Comparison of ENCODE assay signal across 1 cellular context in the genomic region with DNA sequence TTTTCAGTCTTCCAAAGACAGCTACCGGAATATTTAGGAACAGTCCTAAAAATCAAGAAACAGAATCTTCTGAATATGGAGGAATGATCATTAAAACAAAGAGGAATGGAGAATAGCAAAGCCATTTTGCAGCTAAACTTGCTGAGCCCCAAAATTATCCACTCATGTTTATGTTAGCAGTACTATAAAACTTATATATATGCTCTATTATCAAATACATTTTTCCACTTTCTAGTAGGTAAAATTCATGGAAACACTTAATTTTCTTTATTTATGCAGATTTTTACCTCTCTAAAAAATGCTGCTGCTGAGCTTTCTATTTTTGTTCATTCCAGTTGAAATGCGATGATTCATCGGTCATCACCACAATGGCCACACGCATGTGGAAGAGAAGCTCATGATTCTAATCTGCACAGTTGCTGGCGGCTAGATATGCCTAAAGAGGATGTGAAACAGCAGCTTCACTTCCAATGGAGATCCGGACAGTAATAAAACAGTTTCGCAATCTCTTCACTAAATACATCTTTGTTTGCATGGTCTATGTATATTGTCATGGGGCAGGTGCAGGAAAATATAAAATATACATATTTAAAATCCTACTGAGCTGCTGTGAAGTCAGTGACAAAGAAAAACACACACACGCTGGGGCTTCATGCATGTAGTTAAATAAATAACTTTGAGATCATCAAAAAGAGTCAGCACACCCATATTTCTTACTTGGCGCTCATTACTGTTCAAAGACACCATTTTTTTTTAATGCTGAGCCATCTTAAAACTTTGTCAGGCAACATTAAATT.
TF ChIP-seq lines count a peak whose summit lies in the region.

No MANE protein-coding gene starts in this region.

TF ChIP-seq in K562, 482 proteins besides CTCF, POLR2A, EP300 and RAD21 (continued from another document and continues in another):
- TF ChIP-seq, protein P1, sequence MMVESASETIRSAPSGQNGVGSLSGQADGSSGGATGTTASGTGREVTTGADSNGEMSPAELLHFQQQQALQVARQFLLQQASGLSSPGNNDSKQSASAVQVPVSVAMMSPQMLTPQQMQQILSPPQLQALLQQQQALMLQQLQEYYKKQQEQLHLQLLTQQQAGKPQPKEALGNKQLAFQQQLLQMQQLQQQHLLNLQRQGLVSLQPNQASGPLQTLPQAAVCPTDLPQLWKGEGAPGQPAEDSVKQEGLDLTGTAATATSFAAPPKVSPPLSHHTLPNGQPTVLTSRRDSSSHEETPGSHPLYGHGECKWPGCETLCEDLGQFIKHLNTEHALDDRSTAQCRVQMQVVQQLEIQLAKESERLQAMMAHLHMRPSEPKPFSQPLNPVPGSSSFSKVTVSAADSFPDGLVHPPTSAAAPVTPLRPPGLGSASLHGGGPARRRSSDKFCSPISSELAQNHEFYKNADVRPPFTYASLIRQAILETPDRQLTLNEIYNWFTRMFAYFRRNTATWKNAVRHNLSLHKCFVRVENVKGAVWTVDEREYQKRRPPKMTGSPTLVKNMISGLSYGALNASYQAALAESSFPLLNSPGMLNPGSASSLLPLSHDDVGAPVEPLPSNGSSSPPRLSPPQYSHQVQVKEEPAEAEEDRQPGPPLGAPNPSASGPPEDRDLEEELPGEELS (CRISPR knock-in tag; IDR thresholded peaks at IDR 0.05; ENCODE audit: borderline replicate concordance) = no peak
- TF ChIP-seq ZNF184 (CRISPR knock-in tag; IDR thresholded peaks at IDR 0.05) = no peak
- TF ChIP-seq, protein P2, sequence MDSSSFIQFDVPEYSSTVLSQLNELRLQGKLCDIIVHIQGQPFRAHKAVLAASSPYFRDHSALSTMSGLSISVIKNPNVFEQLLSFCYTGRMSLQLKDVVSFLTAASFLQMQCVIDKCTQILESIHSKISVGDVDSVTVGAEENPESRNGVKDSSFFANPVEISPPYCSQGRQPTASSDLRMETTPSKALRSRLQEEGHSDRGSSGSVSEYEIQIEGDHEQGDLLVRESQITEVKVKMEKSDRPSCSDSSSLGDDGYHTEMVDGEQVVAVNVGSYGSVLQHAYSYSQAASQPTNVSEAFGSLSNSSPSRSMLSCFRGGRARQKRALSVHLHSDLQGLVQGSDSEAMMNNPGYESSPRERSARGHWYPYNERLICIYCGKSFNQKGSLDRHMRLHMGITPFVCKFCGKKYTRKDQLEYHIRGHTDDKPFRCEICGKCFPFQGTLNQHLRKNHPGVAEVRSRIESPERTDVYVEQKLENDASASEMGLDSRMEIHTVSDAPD (CRISPR knock-in tag; IDR thresholded peaks at IDR 0.05) = no peak
- TF ChIP-seq KAT2B (IDR thresholded peaks at IDR 0.05; ENCODE audit: low read depth, low read length) = no peak
- 0 out of 2 replicates have a peak, but pooled peaks have one; percentile 17 for TF ChIP-seq HDAC8 (tag; IDR thresholded peaks at IDR 0.05)
- peak; percentile 85 for TF ChIP-seq CBFA2T2 (conservative IDR thresholded peaks at IDR 0.05)
- no peak for TF ChIP-seq HDGF (IDR thresholded peaks at IDR 0.05)
- TF ChIP-seq, protein P3, sequence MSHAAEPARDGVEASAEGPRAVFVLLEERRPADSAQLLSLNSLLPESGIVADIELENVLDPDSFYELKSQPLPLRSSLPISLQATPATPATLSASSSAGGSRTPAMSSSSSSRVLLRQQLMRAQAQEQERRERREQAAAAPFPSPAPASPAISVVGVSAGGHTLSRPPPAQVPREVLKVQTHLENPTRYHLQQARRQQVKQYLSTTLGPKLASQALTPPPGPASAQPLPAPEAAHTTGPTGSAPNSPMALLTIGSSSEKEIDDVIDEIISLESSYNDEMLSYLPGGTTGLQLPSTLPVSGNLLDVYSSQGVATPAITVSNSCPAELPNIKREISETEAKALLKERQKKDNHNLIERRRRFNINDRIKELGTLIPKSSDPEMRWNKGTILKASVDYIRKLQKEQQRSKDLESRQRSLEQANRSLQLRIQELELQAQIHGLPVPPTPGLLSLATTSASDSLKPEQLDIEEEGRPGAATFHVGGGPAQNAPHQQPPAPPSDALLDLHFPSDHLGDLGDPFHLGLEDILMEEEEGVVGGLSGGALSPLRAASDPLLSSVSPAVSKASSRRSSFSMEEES (CRISPR knock-in tag; IDR thresholded peaks at IDR 0.05) = no peak
- TF ChIP-seq SMARCA5 (IDR thresholded peaks at IDR 0.05) = no peak
- TF ChIP-seq ZNF76 (CRISPR knock-in tag; IDR thresholded peaks at IDR 0.05; ENCODE audit: borderline replicate concordance) = peak; percentile 78; the same call in 1 of the 2 replicates
- no peak for TF ChIP-seq ZNF324 (CRISPR knock-in tag; IDR thresholded peaks at IDR 0.05)
- peak; percentile 94 for TF ChIP-seq BRD9 (IDR thresholded peaks at IDR 0.05; ENCODE audit: low read depth, partially characterized antibody)
- TF ChIP-seq SAP30 (IDR thresholded peaks at IDR 0.05; ENCODE audit: borderline replicate concordance, insufficient read depth, low read depth, low read length, poor library complexity, severe bottlenecking) = no peak
- TF ChIP-seq DDX20 (tag; IDR thresholded peaks at IDR 0.05; ENCODE audit: low read depth) = no peak
- TF ChIP-seq, protein P4, sequence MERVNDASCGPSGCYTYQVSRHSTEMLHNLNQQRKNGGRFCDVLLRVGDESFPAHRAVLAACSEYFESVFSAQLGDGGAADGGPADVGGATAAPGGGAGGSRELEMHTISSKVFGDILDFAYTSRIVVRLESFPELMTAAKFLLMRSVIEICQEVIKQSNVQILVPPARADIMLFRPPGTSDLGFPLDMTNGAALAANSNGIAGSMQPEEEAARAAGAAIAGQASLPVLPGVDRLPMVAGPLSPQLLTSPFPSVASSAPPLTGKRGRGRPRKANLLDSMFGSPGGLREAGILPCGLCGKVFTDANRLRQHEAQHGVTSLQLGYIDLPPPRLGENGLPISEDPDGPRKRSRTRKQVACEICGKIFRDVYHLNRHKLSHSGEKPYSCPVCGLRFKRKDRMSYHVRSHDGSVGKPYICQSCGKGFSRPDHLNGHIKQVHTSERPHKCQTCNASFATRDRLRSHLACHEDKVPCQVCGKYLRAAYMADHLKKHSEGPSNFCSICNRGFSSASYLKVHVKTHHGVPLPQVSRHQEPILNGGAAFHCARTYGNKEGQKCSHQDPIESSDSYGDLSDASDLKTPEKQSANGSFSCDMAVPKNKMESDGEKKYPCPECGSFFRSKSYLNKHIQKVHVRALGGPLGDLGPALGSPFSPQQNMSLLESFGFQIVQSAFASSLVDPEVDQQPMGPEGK (CRISPR knock-in tag; IDR thresholded peaks at IDR 0.05; ENCODE audit: borderline replicate concordance) = no peak
- TF ChIP-seq TCF3 (CRISPR knock-in tag; IDR thresholded peaks at IDR 0.05) = peak; percentile 92
- no peak for TF ChIP-seq U2AF1 (optimal IDR thresholded peaks at IDR 0.05; ENCODE audit: low read depth, low read length)
- TF ChIP-seq ZSCAN32 (CRISPR knock-in tag; IDR thresholded peaks at IDR 0.05) = peak; percentile 51; the same call in 1 of the 2 replicates
- TF ChIP-seq, protein P5, sequence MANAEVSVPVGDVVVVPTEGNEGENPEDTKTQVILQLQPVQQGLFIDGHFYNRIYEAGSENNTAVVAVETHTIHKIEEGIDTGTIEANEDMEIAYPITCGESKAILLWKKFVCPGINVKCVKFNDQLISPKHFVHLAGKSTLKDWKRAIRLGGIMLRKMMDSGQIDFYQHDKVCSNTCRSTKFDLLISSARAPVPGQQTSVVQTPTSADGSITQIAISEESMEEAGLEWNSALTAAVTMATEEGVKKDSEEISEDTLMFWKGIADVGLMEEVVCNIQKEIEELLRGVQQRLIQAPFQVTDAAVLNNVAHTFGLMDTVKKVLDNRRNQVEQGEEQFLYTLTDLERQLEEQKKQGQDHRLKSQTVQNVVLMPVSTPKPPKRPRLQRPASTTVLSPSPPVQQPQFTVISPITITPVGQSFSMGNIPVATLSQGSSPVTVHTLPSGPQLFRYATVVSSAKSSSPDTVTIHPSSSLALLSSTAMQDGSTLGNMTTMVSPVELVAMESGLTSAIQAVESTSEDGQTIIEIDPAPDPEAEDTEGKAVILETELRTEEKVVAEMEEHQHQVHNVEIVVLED (CRISPR knock-in tag; IDR thresholded peaks at IDR 0.05) = peak; percentile 51
- peak; percentile 83 for TF ChIP-seq GATAD2A (IDR thresholded peaks at IDR 0.05)
- no peak for TF ChIP-seq ZFPM2 (CRISPR knock-in tag; IDR thresholded peaks at IDR 0.05)
- no peak; the same call in 1 of the 2 replicates for TF ChIP-seq BACH1 (tag; IDR thresholded peaks at IDR 0.05)
- TF ChIP-seq SMARCA4 (IDR thresholded peaks at IDR 0.05) = peak; percentile 98
- TF ChIP-seq, protein P6, sequence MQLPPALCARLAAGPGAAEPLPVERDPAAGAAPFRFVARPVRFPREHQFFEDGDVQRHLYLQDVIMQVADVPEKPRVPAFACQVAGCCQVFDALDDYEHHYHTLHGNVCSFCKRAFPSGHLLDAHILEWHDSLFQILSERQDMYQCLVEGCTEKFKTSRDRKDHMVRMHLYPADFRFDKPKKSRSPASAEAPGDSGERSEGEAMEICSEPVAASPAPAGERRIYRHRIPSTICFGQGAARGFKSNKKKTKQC (CRISPR knock-in tag; IDR thresholded peaks at IDR 0.05) = no peak
- TF ChIP-seq CAMTA2 (CRISPR knock-in tag; conservative IDR thresholded peaks at IDR 0.05) = no peak
- no peak for TF ChIP-seq ILK (tag; IDR thresholded peaks at IDR 0.05; ENCODE audit: borderline replicate concordance, low read depth)
- no peak for TF ChIP-seq TAF7 (tag; IDR thresholded peaks at IDR 0.05)
- no peak for TF ChIP-seq PCBP2 (IDR thresholded peaks at IDR 0.05; ENCODE audit: low read depth, low read length, poor library complexity, severe bottlenecking)
- TF ChIP-seq ZNF75A (CRISPR knock-in tag; IDR thresholded peaks at IDR 0.05) = peak; percentile 65; the same call in 1 of the 2 replicates
- TF ChIP-seq ETS2 (tag; IDR thresholded peaks at IDR 0.05; ENCODE audit: borderline replicate concordance, poor library complexity, severe bottlenecking) = no peak
- 0 out of 2 replicates have a peak, but pooled peaks have one; percentile 34 for TF ChIP-seq ZNF197 (CRISPR knock-in tag; IDR thresholded peaks at IDR 0.05; ENCODE audit: low read depth)
- TF ChIP-seq, protein P7, sequence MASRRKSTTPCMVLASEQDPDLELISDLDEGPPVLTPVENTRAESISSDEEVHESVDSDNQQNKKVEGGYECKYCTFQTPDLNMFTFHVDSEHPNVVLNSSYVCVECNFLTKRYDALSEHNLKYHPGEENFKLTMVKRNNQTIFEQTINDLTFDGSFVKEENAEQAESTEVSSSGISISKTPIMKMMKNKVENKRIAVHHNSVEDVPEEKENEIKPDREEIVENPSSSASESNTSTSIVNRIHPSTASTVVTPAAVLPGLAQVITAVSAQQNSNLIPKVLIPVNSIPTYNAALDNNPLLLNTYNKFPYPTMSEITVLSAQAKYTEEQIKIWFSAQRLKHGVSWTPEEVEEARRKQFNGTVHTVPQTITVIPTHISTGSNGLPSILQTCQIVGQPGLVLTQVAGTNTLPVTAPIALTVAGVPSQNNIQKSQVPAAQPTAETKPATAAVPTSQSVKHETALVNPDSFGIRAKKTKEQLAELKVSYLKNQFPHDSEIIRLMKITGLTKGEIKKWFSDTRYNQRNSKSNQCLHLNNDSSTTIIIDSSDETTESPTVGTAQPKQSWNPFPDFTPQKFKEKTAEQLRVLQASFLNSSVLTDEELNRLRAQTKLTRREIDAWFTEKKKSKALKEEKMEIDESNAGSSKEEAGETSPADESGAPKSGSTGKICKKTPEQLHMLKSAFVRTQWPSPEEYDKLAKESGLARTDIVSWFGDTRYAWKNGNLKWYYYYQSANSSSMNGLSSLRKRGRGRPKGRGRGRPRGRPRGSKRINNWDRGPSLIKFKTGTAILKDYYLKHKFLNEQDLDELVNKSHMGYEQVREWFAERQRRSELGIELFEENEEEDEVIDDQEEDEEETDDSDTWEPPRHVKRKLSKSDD (conservative IDR thresholded peaks at IDR 0.05; ENCODE audit: low read length) = no peak
- no peak for TF ChIP-seq FIP1L1 (IDR thresholded peaks at IDR 0.05; ENCODE audit: low read depth, low read length, poor library complexity, severe bottlenecking)
- TF ChIP-seq SETDB1 (IDR thresholded peaks at IDR 0.05; ENCODE audit: low read length) = no peak
- TF ChIP-seq NR1H2 (CRISPR knock-in tag; IDR thresholded peaks at IDR 0.05) = no peak
- TF ChIP-seq, protein P8, sequence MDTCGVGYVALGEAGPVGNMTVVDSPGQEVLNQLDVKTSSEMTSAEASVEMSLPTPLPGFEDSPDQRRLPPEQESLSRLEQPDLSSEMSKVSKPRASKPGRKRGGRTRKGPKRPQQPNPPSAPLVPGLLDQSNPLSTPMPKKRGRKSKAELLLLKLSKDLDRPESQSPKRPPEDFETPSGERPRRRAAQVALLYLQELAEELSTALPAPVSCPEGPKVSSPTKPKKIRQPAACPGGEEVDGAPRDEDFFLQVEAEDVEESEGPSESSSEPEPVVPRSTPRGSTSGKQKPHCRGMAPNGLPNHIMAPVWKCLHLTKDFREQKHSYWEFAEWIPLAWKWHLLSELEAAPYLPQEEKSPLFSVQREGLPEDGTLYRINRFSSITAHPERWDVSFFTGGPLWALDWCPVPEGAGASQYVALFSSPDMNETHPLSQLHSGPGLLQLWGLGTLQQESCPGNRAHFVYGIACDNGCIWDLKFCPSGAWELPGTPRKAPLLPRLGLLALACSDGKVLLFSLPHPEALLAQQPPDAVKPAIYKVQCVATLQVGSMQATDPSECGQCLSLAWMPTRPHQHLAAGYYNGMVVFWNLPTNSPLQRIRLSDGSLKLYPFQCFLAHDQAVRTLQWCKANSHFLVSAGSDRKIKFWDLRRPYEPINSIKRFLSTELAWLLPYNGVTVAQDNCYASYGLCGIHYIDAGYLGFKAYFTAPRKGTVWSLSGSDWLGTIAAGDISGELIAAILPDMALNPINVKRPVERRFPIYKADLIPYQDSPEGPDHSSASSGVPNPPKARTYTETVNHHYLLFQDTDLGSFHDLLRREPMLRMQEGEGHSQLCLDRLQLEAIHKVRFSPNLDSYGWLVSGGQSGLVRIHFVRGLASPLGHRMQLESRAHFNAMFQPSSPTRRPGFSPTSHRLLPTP (IDR thresholded peaks at IDR 0.05; ENCODE audit: borderline replicate concordance, extremely low read depth, insufficient read length) = no peak
- TF ChIP-seq, protein P9, sequence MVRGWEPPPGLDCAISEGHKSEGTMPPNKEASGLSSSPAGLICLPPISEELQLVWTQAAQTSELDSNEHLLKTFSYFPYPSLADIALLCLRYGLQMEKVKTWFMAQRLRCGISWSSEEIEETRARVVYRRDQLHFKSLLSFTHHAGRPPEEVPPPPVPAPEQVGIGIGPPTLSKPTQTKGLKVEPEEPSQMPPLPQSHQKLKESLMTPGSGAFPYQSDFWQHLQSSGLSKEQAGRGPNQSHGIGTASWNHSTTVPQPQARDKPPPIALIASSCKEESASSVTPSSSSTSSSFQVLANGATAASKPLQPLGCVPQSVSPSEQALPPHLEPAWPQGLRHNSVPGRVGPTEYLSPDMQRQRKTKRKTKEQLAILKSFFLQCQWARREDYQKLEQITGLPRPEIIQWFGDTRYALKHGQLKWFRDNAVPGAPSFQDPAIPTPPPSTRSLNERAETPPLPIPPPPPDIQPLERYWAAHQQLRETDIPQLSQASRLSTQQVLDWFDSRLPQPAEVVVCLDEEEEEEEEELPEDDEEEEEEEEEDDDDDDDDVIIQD (CRISPR knock-in tag; IDR thresholded peaks at IDR 0.05) = no peak
- TF ChIP-seq, protein P10, sequence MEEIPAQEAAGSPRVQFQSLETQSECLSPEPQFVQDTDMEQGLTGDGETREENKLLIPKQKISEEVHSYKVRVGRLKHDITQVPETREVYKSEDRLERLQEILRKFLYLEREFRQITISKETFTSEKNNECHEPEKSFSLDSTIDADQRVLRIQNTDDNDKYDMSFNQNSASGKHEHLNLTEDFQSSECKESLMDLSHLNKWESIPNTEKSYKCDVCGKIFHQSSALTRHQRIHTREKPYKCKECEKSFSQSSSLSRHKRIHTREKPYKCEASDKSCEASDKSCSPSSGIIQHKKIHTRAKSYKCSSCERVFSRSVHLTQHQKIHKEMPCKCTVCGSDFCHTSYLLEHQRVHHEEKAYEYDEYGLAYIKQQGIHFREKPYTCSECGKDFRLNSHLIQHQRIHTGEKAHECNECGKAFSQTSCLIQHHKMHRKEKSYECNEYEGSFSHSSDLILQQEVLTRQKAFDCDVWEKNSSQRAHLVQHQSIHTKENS (CRISPR knock-in tag; IDR thresholded peaks at IDR 0.05) = no peak
- TF ChIP-seq JUND (IDR thresholded peaks at IDR 0.05; ENCODE audit: borderline replicate concordance, low read depth, low read length) = peak; percentile 98
- peak; percentile 97; the same call in 2 of the 3 replicates for TF ChIP-seq JUND (tag; IDR thresholded peaks at IDR 0.05; ENCODE audit: borderline replicate concordance, low read depth, low read length)
- TF ChIP-seq ZNF551 (CRISPR knock-in tag; IDR thresholded peaks at IDR 0.05) = no peak
